Comparison of ENCODE assay signal across 27 cellular contexts in genomic region chrX:3371163-3371562, GRCh38. TPM values are rescaled to one million over a fixed set of nuclear protein-coding genes. Genes with fewer than 3 reads are reported as not detected.
"Had no signal": no experiment of that assay in that cellular context is flagged by ENCODE, and none has a peak within 500 bp of the region (broad histone marks: within the 10 kb centered on the region; RNA-seq: fewer than 3 reads in every experiment).

No MANE protein-coding gene starts in this region.

- H3K4me3 ChIP-seq: K562 had no signal

- ATAC-seq: activated CD8-positive, alpha-beta memory T cell treated with anti-CD3 and anti-CD28 coated beads, Interleukin-2, amount 10 ng/mL, durations not matched to agents 7 days and 5 days; activated naive CD4-positive, alpha-beta T cell treated with anti-CD3 and anti-CD28 coated beads, Interleukin-2, amount 50 U/mL, for 72 hours; K562; Panc1; T-cell had no signal

- DNase-seq: activated B cell treated with CpG ODN at 0.5 μM for 24 hours; activated CD4-positive, alpha-beta T cell treated with anti-CD3 and anti-CD28 coated beads for 1 hour; activated CD4-positive, alpha-beta T cell treated with anti-CD3 and anti-CD28 coated beads, Interleukin-2, amount 10 ng/mL, durations not matched to agents 24 days and 14 days; activated CD4-positive, alpha-beta T cell treated with anti-CD3 and anti-CD28 coated beads, Interleukin-2, amount 50 U/mL, for 48 hours; activated CD8-positive, alpha-beta memory T cell treated with anti-CD3 and anti-CD28 coated beads, Interleukin-2, amount 10 ng/mL, durations not matched to agents 7 days and 5 days; activated effector memory CD4-positive, alpha-beta T cell treated with anti-CD3 and anti-CD28 coated beads, Interleukin-2, amount 50 U/mL, for 16 hours; activated naive CD4-positive, alpha-beta T cell treated with Interleukin-2 at 50 U/mL for 16 hours; activated T-cell treated with anti-CD3 and anti-CD28 coated beads, Interleukin-2, amount 50 U/mL, for 24 hours; Karpas-422; NCI-H1092; NCI-H1417; NCI-H1930; NCI-H2171; NCI-H226; NCI-H526; NCI-H82; NK-92 treated with Interleukin-12 subunit alpha and Interleukin-12 subunit beta, amount 100 ng/mL, for 24 hours; OCI-M1; SHP77 treated with DMSO at 0.1 percent for 48 hours; T-cell; T-helper 2 cell; T1000 had no signal

RNA-seq across cellular contexts. Expression of gene MXRA5, which starts 24.7 kb away (rescaled TPM):
- total RNA-seq: activated B cell treated with CpG ODN at 0.5 μM for 24 hours; activated CD4-positive, alpha-beta T cell treated with anti-CD3 and anti-CD28 coated beads, Interleukin-2, amount 10 ng/mL, durations not matched to agents 24 days and 14 days; activated CD8-positive, alpha-beta memory T cell treated with anti-CD3 and anti-CD28 coated beads, Interleukin-2, amount 10 ng/mL, durations not matched to agents 7 days and 5 days; activated naive CD4-positive, alpha-beta T cell treated with anti-CD3 and anti-CD28 coated beads, Interleukin-2, amount 50 U/mL, for 72 hours; NCI-H460; SK-MEL-5 had no signal
